In genomic region chr7:32802305-32802910, GRCh38 we compare ENCODE assay signal across 9 cellular contexts.
"Had no signal": no experiment of that assay in that cellular context is flagged by ENCODE, and none has a peak within 500 bp of the region (broad histone marks: within the 10 kb centered on the region; RNA-seq: fewer than 3 reads in every experiment).

No MANE protein-coding gene starts in this region.

- DNase-seq: GM23248, GOT3, H7, IMR-90, KBM-7 had no signal

- FAIRE-seq: HTR-8/SVneo had no signal

- H3K36me3 ChIP-seq: HAP-1 had no signal

- H3K4me2 ChIP-seq: KMS-11 had no signal

- H2AFZ ChIP-seq: GM23248 had no signal

- ATAC-seq: HCT116 had no signal

- H3K9ac ChIP-seq: GM23248, KMS-11 had no signal

- H3K4me3 ChIP-seq: GM23248, HAP-1 had no signal

- H3K4me1 ChIP-seq: HAP-1 had no signal

- H3K27ac ChIP-seq: GM23248, KMS-11 had no signal
